22 cellular contexts compared by ENCODE assay signal in the genomic region with DNA sequence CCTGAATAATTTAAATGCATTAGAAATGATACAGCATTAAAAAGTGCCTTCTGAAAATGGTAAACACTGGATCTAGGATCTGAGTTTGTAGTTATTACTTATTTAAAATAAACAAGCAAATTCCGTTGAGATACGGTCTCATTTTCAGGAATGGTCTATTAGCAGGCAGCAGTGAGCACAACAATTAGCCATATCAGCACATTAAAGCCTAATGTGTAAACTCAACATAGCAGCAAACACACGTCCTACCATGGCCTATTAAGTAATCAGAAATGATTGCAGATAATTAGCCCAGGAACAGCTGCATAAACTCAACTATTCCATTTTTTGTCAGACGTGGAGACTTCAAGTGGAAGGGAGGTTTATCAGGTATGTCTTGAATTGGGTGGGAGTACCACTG.
"Had no signal": no experiment of that assay in that cellular context is flagged by ENCODE, and none has a peak within 500 bp of the region (broad histone marks: within the 10 kb centered on the region; RNA-seq: fewer than 3 reads in every experiment).

No MANE protein-coding gene starts in this region.

- DNase-seq: activated CD4-positive, alpha-beta T cell treated with anti-CD3 and anti-CD28 coated beads for 36 hours; activated CD4-positive, alpha-beta T cell treated with anti-CD3 and anti-CD28 coated beads, Interleukin-2, amount 50 U/mL, for 4 hours; activated CD4-positive, CD25-positive, alpha-beta regulatory T cell; activated effector memory CD4-positive, alpha-beta T cell treated with anti-CD3 and anti-CD28 coated beads, Interleukin-2, amount 50 U/mL, for 16 hours; activated naive CD4-positive, alpha-beta T cell treated with anti-CD3 and anti-CD28 coated beads for 36 hours; activated naive CD8-positive, alpha-beta T cell treated with anti-CD3 and anti-CD28 coated beads for 36 hours; activated T-cell treated with anti-CD3 and anti-CD28 coated beads, Interleukin-2, amount 50 U/mL, for 1 hour; adrenal gland; aorta; body of pancreas; effector CD8-positive, alpha-beta T cell; left lung; lower lobe of right lung; mesenchymal stem cell; natural killer cell; occipital lobe; stimulated activated CD4-positive, alpha-beta T cell treated with anti-CD3 and anti-CD28 coated beads, Interleukin-15, amount 100 ng/mL, for 24 hours; stimulated activated CD4-positive, alpha-beta T cell treated with anti-CD3 and anti-CD28 coated beads, Interleukin-2, amount 100 ng/mL, for 24 hours; stimulated activated naive B cell treated with anti-CD40 and anti-IgM and Interleukin-4, amounts not matched to agents 10 μg/mL and 1 μg/mL and 100 μg/mL, for 72 hours; stomach; thyroid gland; upper lobe of left lung had no signal
